In the genomic region with DNA sequence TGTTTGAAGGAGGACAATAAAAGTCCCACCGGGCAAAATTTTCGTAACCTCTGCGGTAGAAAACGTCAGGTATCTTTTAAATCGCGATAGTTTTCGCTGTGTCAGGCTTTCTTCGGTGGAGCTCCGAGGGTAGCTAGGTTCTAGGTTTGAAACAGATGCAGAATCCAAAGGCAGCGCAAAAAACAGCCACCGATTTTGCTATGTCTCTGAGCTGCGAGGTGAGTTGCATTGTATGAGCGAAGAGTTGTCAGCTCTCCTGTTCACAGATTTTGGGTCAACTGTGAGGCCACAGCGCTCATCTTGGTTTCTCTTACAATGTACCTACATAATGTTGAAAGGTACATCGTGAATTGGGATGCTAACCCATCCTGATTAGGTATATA, we compare ENCODE assay signal across 8 cellular contexts. TPM values are rescaled to one million over a fixed set of nuclear protein-coding genes. Genes with fewer than 3 reads are reported as not detected.
DNase-seq lines count a peak whose midpoint lies in the region; ATAC-seq and TF ChIP-seq lines count a peak whose summit lies in the region.

No MANE protein-coding gene starts in this region.

- peaks cover 11% of the 10 kb centered on the region; the same call in 1 of the 2 replicates for H4K20me1 ChIP-seq in DND-41 (ENCODE audit: insufficient read depth, low read length)

- H3K36me3 ChIP-seq in DND-41 (ENCODE audit: insufficient read depth, low read length) (no peaks in the 10 kb centered on the region), ascending aorta (no peaks in the 10 kb centered on the region)

- H3K27ac Mint-ChIP-seq in stimulated activated effector memory CD8-positive, alpha-beta T cell treated with anti-CD3 and anti-CD28 coated beads, Interleukin-12 subunit alpha, Interleukin-12 subunit beta, amount 100 ng/mL, for 72 hours: peak overlapping the region; percentile 98

- H3K27ac ChIP-seq in DND-41 (ENCODE audit: low read length): peak overlapping the region; percentile 80
- H3K27ac ChIP-seq in ascending aorta: peak overlapping the region; percentile 90 to 92

- no peak for ATAC-seq in DND-41 (ENCODE audit: insufficient read depth, low read depth)
- no peak for ATAC-seq in stimulated activated effector memory CD8-positive, alpha-beta T cell treated with anti-CD3 and anti-CD28 coated beads, Interleukin-12 subunit alpha, Interleukin-12 subunit beta, amount 100 ng/mL, for 72 hours

- peaks cover 55% of the 10 kb centered on the region for H3K79me2 ChIP-seq in DND-41 (ENCODE audit: insufficient read depth, low read length)

- peaks cover 26% of the 10 kb centered on the region for H3K36me3 Mint-ChIP-seq in stimulated activated effector memory CD8-positive, alpha-beta T cell treated with anti-CD3 and anti-CD28 coated beads, Interleukin-12 subunit alpha, Interleukin-12 subunit beta, amount 100 ng/mL, for 72 hours

- no peak for TF ChIP-seq CTCF in DND-41 (IDR thresholded peaks at IDR 0.05; ENCODE audit: borderline replicate concordance, extremely low read depth, low read length, poor library complexity, severe bottlenecking)
- no peak for TF ChIP-seq CTCF in ascending aorta (IDR thresholded peaks at IDR 0.05)

- peak overlapping the region; percentile 80 for H3K9ac ChIP-seq in DND-41 (ENCODE audit: low read depth, low read length)

- no peaks in the 10 kb centered on the region for H3K27me3 ChIP-seq in DND-41 (ENCODE audit: insufficient read depth, low read length, poor library complexity)
- H3K27me3 ChIP-seq in ascending aorta: no peaks in the 10 kb centered on the region

- H3K4me3 Mint-ChIP-seq in stimulated activated effector memory CD8-positive, alpha-beta T cell treated with anti-CD3 and anti-CD28 coated beads, Interleukin-12 subunit alpha, Interleukin-12 subunit beta, amount 100 ng/mL, for 72 hours: peak overlapping the region; percentile 93

- peak overlapping the region; percentile 88 for H3K4me2 ChIP-seq in DND-41 (ENCODE audit: insufficient read depth, low read length)

- H3K4me1 ChIP-seq in DND-41 (ENCODE audit: insufficient read depth, low read length): peaks cover 40% of the 10 kb centered on the region
- H3K4me1 ChIP-seq in ascending aorta: peaks cover 0 to 5% of the 10 kb centered on the region in 2 donors

- no peaks in the 10 kb centered on the region for H3K9me3 Mint-ChIP-seq in stimulated activated effector memory CD8-positive, alpha-beta T cell treated with anti-CD3 and anti-CD28 coated beads, Interleukin-12 subunit alpha, Interleukin-12 subunit beta, amount 100 ng/mL, for 72 hours

- H3K4me1 Mint-ChIP-seq in stimulated activated effector memory CD8-positive, alpha-beta T cell treated with anti-CD3 and anti-CD28 coated beads, Interleukin-12 subunit alpha, Interleukin-12 subunit beta, amount 100 ng/mL, for 72 hours: peaks cover 52% of the 10 kb centered on the region

- H3K9me3 ChIP-seq in DND-41 (ENCODE audit: insufficient read depth, low read length, severe bottlenecking) (no peaks in the 10 kb centered on the region), ascending aorta (no peaks in the 10 kb centered on the region)

- peak overlapping the region; percentile 71 to 74 for H3K4me3 ChIP-seq in DND-41 (ENCODE audit: low read depth in 1 of 2, low read length in 2 of 2)
- H3K4me3 ChIP-seq in ascending aorta: peak overlapping the region; percentile 65 to 88

- H2AFZ ChIP-seq in DND-41 (ENCODE audit: low read depth, low read length): peak overlapping the region; percentile 93

- peak; percentile 28 for DNase-seq in DND-41
- peak; percentile 6 for DNase-seq in NCI-H226
- DNase-seq in ascending aorta (ENCODE audit: low spot score in 2 of 2): no peak
- DNase-seq in iPS-NIHi7 (ENCODE audit: extremely low spot score): peak; percentile 30
- DNase-seq in stimulated activated effector memory CD8-positive, alpha-beta T cell treated with anti-CD3 and anti-CD28 coated beads, Interleukin-12 subunit alpha, Interleukin-12 subunit beta, amount 100 ng/mL, for 72 hours (ENCODE audit: low spot score in 2 of 2): peak in 1 of 2 donors; percentile 59
- DNase-seq in Kasumi-1 (lab: John Stamatoyannopoulos, UW): no peak
- DNase-seq in GDM1 (lab: John Stamatoyannopoulos, UW): no peak
- no peak for DNase-seq in H4 (ENCODE audit: low spot score)

- intact Hi-C loops in ascending aorta (cut with DNase I): loop anchor here (1.0 to 5.0 kb wide), 3 partner anchors 9 to 86 kb away; a partner anchor contains a TSS

RNA-seq across cellular contexts. Expression of a gene that starts 0.5 kb away (rescaled TPM):
- total RNA-seq in ascending aorta: 13.8 TPM
- total RNA-seq in H4 (2014; rRNA removed; shearing (Covaris generic)): 22.2 and 23.8 TPM in 2 replicates

RNA-seq across cellular contexts. Expression of a gene that starts 8.5 kb away (rescaled TPM):
- 11.0 TPM for total RNA-seq in ascending aorta
- total RNA-seq in H4 (2014; rRNA removed; shearing (Covaris generic)): 3.5 and 4.5 TPM in 2 replicates

Comparison
In these comparisons a context has a peak if more than half of its experiments do, and no peak if none do; other contexts are left out.
1. DNase-seq: peak in DND-41 (single experiment), NCI-H226 (single experiment) and iPS-NIHi7 (single experiment); none in ascending aorta (0 of 2), Kasumi-1 (0 of 2), GDM1 (single experiment) and H4 (single experiment).